ENCODE assay signal across 16 cellular contexts in the genomic region with DNA sequence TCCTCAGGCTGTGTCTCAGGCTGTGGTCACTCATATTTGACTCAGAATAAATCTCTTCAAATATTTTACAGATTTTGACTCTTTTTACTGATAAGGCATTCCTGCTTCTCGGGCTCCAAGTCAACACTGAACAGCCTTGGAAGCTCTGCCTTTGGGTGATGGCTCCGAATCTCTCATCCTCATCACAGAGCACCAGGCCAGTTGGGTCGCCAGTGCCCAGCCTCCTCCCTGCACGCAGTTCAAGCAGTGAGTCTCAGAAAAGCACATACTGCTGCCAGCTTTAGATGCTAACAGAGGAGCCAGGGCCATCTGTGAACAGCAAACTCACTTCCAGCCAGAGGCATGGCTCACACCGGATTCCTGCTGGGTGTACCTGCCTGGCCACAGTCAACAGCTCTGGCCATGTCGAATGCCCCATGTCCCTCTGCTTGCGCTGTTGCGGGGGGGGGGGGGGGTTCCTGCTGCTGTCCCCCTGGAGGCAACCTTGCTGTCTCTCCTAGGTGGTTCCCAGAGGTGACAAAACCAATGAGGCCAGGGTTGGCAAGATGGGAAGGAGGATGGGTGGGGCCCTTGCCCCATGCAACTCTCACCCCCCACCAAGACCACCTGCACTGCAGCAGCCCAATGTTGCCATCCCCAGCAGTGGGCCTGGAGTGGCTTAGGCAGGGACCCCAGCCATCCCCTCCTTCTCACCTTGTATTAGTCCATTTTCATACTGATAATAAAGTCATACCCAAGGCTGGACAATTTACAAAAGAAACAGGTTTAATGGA.
"Had no signal": no experiment of that assay in that cellular context is flagged by ENCODE, and none has a peak within 500 bp of the region (broad histone marks: within the 10 kb centered on the region; RNA-seq: fewer than 3 reads in every experiment).

No MANE protein-coding gene starts in this region.

- ATAC-seq: heart left ventricle; left cardiac atrium; stimulated activated effector memory CD8-positive, alpha-beta T cell treated with anti-CD3 and anti-CD28 coated beads, Interleukin-12 subunit alpha, Interleukin-12 subunit beta, amount 100 ng/mL, for 72 hours; stimulated activated naive CD8-positive, alpha-beta T cell treated with anti-CD3 and anti-CD28 coated beads, Interleukin-15, Interleukin-2, amounts not matched to agents 100 U/mL and 50 U/mL, for 24 hours; upper lobe of right lung had no signal

- H3K4me3 Mint-ChIP-seq: nephron progenitor cell; stimulated activated effector memory CD8-positive, alpha-beta T cell treated with anti-CD3 and anti-CD28 coated beads, Interleukin-12 subunit alpha, Interleukin-12 subunit beta, amount 100 ng/mL, for 72 hours had no signal

- H3K36me3 Mint-ChIP-seq: stimulated activated effector memory CD8-positive, alpha-beta T cell treated with anti-CD3 and anti-CD28 coated beads, Interleukin-12 subunit alpha, Interleukin-12 subunit beta, amount 100 ng/mL, for 72 hours had no signal

- H3K27me3 ChIP-seq: heart left ventricle, upper lobe of right lung had no signal

- H3K27ac ChIP-seq: dorsolateral prefrontal cortex, heart left ventricle, tibial artery, upper lobe of right lung had no signal

- H3K4me1 Mint-ChIP-seq: nephron progenitor cell had no signal

- H3K27ac Mint-ChIP-seq: naive B cell; nephron progenitor cell; stimulated activated effector memory CD8-positive, alpha-beta T cell treated with anti-CD3 and anti-CD28 coated beads, Interleukin-12 subunit alpha, Interleukin-12 subunit beta, amount 100 ng/mL, for 72 hours had no signal

- H3K4me1 ChIP-seq: tibial artery, upper lobe of right lung had no signal

- DNase-seq: central memory CD4-positive, alpha-beta T cell; cortex of kidney; effector CD8-positive, alpha-beta T cell; heart left ventricle; hypothalamus; left cardiac atrium; mesendoderm; naive B cell; nephron progenitor cell; small intestine; stimulated activated CD4-positive, alpha-beta T cell treated with anti-CD3 and anti-CD28 coated beads, Interleukin-2, amount 100 ng/mL, for 48 hours; stimulated activated naive CD8-positive, alpha-beta T cell treated with anti-CD3 and anti-CD28 coated beads, Interleukin-15, Interleukin-2, amounts not matched to agents 100 U/mL and 50 U/mL, for 24 hours; tibial artery; upper lobe of right lung had no signal
